34 cellular contexts compared by ENCODE assay signal in genomic region chr20:20230741-20231140, GRCh38.
"Had no signal": no experiment of that assay in that cellular context is flagged by ENCODE, and none has a peak within 500 bp of the region (broad histone marks: within the 10 kb centered on the region; RNA-seq: fewer than 3 reads in every experiment).

No MANE protein-coding gene starts in this region.

- H3K36me3 ChIP-seq: ascending aorta, Peyer's patch, SJSA1 had no signal

- H3K27ac Mint-ChIP-seq: activated CD4-positive, alpha-beta T cell treated with anti-CD3 and anti-CD28 coated beads for 36 hours; activated CD4-positive, alpha-beta T cell treated with anti-CD3 and anti-CD28 coated beads, Interleukin-2, amount 10 ng/mL, durations not matched to agents 7 days and 5 days; activated CD8-positive, alpha-beta T cell treated with anti-CD3 and anti-CD28 coated beads, Interleukin-2, amount 10 ng/mL, durations not matched to agents 7 days and 5 days; activated naive CD4-positive, alpha-beta T cell treated with anti-CD3 and anti-CD28 coated beads, Interleukin-2, amount 50 U/mL, for 24 hours; activated naive CD8-positive, alpha-beta T cell treated with anti-CD3 and anti-CD28 coated beads, Interleukin-2, amount 10 ng/mL, durations not matched to agents 7 days and 5 days; activated T-cell treated with anti-CD3 and anti-CD28 coated beads, Interleukin-2, amount 50 U/mL, for 24 hours; activated T-helper 2 cell treated with anti-CD3 and anti-CD28 coated beads, Interferon-gamma antibody, Interleukin-2, Interleukin-4, amounts not matched to agents 10 μg/mL and 5 μg/mL and 100 μg/mL, durations not matched to agents 14 hours and 24 hours and 36 hours had no signal

- H3K4me1 ChIP-seq: ascending aorta, body of pancreas, Peyer's patch, SJSA1 had no signal

- H3K27me3 ChIP-seq: ascending aorta, body of pancreas, Peyer's patch had no signal

- ATAC-seq: activated CD4-positive, alpha-beta T cell treated with anti-CD3 and anti-CD28 coated beads for 36 hours; activated CD8-positive, alpha-beta T cell treated with anti-CD3 and anti-CD28 coated beads, Interleukin-2, amount 10 ng/mL, durations not matched to agents 7 days and 5 days; body of pancreas; PC-3 had no signal

- H3K4me1 Mint-ChIP-seq: activated CD4-positive, alpha-beta T cell treated with anti-CD3 and anti-CD28 coated beads for 36 hours; activated CD4-positive, alpha-beta T cell treated with anti-CD3 and anti-CD28 coated beads, Interleukin-2, amount 10 ng/mL, durations not matched to agents 7 days and 5 days; activated naive CD4-positive, alpha-beta T cell treated with anti-CD3 and anti-CD28 coated beads, Interleukin-2, amount 50 U/mL, for 24 hours; activated naive CD8-positive, alpha-beta T cell treated with anti-CD3 and anti-CD28 coated beads, Interleukin-2, amount 10 ng/mL, durations not matched to agents 7 days and 5 days had no signal

- H3K36me3 Mint-ChIP-seq: activated naive CD4-positive, alpha-beta T cell treated with anti-CD3 and anti-CD28 coated beads, Interleukin-2, amount 50 U/mL, for 24 hours; activated naive CD8-positive, alpha-beta T cell treated with anti-CD3 and anti-CD28 coated beads, Interleukin-2, amount 10 ng/mL, durations not matched to agents 7 days and 5 days had no signal

- H3K4me3 Mint-ChIP-seq: activated CD4-positive, alpha-beta T cell treated with anti-CD3 and anti-CD28 coated beads for 36 hours; activated CD4-positive, alpha-beta T cell treated with anti-CD3 and anti-CD28 coated beads, Interleukin-2, amount 10 ng/mL, durations not matched to agents 7 days and 5 days; activated CD8-positive, alpha-beta T cell treated with anti-CD3 and anti-CD28 coated beads, Interleukin-2, amount 10 ng/mL, durations not matched to agents 7 days and 5 days; activated naive CD4-positive, alpha-beta T cell treated with anti-CD3 and anti-CD28 coated beads, Interleukin-2, amount 50 U/mL, for 24 hours; activated naive CD8-positive, alpha-beta T cell treated with anti-CD3 and anti-CD28 coated beads, Interleukin-2, amount 10 ng/mL, durations not matched to agents 7 days and 5 days; activated T-cell treated with anti-CD3 and anti-CD28 coated beads, Interleukin-2, amount 50 U/mL, for 24 hours had no signal

- H3K9me3 Mint-ChIP-seq: activated naive CD4-positive, alpha-beta T cell treated with anti-CD3 and anti-CD28 coated beads, Interleukin-2, amount 50 U/mL, for 24 hours; activated naive CD8-positive, alpha-beta T cell treated with anti-CD3 and anti-CD28 coated beads, Interleukin-2, amount 10 ng/mL, durations not matched to agents 7 days and 5 days; activated T-helper 2 cell treated with anti-CD3 and anti-CD28 coated beads, Interferon-gamma antibody, Interleukin-2, Interleukin-4, amounts not matched to agents 10 μg/mL and 5 μg/mL and 100 μg/mL, durations not matched to agents 14 hours and 24 hours and 36 hours had no signal

- H3K9me3 ChIP-seq: ascending aorta, body of pancreas, Peyer's patch, SJSA1 had no signal

- H3K27me3 Mint-ChIP-seq: activated CD4-positive, alpha-beta T cell treated with anti-CD3 and anti-CD28 coated beads, Interleukin-2, amount 10 ng/mL, durations not matched to agents 7 days and 5 days had no signal

- H3K4me3 ChIP-seq: ascending aorta, body of pancreas, Peyer's patch, SJSA1 had no signal

- H3K27ac ChIP-seq: ascending aorta, body of pancreas, Peyer's patch, SJSA1 had no signal

- DNase-seq: activated CD4-positive, alpha-beta T cell treated with anti-CD3 and anti-CD28 coated beads for 36 hours; activated CD4-positive, alpha-beta T cell treated with anti-CD3 and anti-CD28 coated beads, Interleukin-2, amount 10 ng/mL, durations not matched to agents 7 days and 5 days; activated CD4-positive, alpha-beta T cell treated with anti-CD3 and anti-CD28 coated beads, Interleukin-2, amount 50 U/mL, for 48 hours; activated CD8-positive, alpha-beta T cell treated with anti-CD3 and anti-CD28 coated beads, Interleukin-2, amount 10 ng/mL, durations not matched to agents 7 days and 5 days; activated gamma-delta T cell; activated naive CD4-positive, alpha-beta T cell treated with Interleukin-2 at 50 U/mL for 16 hours; activated naive CD8-positive, alpha-beta T cell treated with anti-CD3 and anti-CD28 coated beads, Interleukin-2, amount 10 ng/mL, durations not matched to agents 7 days and 5 days; activated T-cell treated with anti-CD3 and anti-CD28 coated beads, Interleukin-2, amount 50 U/mL, for 24 hours; amygdala; body of pancreas; caudate nucleus; cerebellar nuclear complex; Kasumi-1; KBM-7; MM.1S; MV-4-11; NCI-H1092; NCI-H1436 treated with DMSO at 0.1 percent for 48 hours; NCI-H1694 treated with DMSO at 0.1 percent for 48 hours; NCI-H2029; NCI-H510A; NCI-H526; NCI-H748 treated with DMSO at 0.1 percent for 48 hours; NK-92 treated with Interleukin-12 subunit alpha and Interleukin-12 subunit beta, amount 100 ng/mL, for 24 hours; PC-3; Peyer's patch; RPMI8226; SHP77 treated with DMSO at 0.1 percent for 48 hours; SW 1271; T1000 had no signal
